8 cellular contexts compared by ENCODE assay signal in genomic region chr1:156500847-156501686, GRCh38. TPM values are rescaled to one million over a fixed set of nuclear protein-coding genes. Genes with fewer than 3 reads are reported as not detected.
DNase-seq lines count a peak whose midpoint lies in the region; ATAC-seq and TF ChIP-seq lines count a peak whose summit lies in the region.

No MANE protein-coding gene starts in this region.

- H3F3A ChIP-seq in SK-N-SH (replicated peaks; ENCODE audit: insufficient read depth): peaks cover 32% of the 10 kb centered on the region

- H3K9me3 Mint-ChIP-seq in activated naive CD4-positive, alpha-beta T cell treated with anti-CD3 and anti-CD28 coated beads, Interleukin-2, amount 50 U/mL, for 72 hours: peaks cover 0 to 6% of the 10 kb centered on the region in 2 donors
- no peaks in the 10 kb centered on the region for H3K9me3 Mint-ChIP-seq in osteocyte (ENCODE audit: unreplicated experiment)

- no peaks in the 10 kb centered on the region for H3K27me3 Mint-ChIP-seq in osteocyte (ENCODE audit: unreplicated experiment)

- H3K36me3 ChIP-seq in SK-N-SH (replicated peaks in 1 of 2; ENCODE audit: control insufficient read depth in 1 of 2, insufficient read depth in 2 of 2, low read length in 1 of 2) (no peaks in the 10 kb centered on the region), thymus (ENCODE audit: control insufficient read depth, insufficient read depth) (peaks cover 10% of the 10 kb centered on the region)

- TF ChIP-seq RAD21 in SK-N-SH (IDR thresholded peaks at IDR 0.05; ENCODE audit: low read length): peak; percentile 35

- peaks cover 53% of the 10 kb centered on the region for H3K79me2 ChIP-seq in SK-N-SH (ENCODE audit: insufficient read depth)

- H3K9me3 ChIP-seq in SK-N-SH (no peaks in the 10 kb centered on the region), thymus (ENCODE audit: control insufficient read depth) (peaks cover 2% of the 10 kb centered on the region)

- peaks cover 75% of the 10 kb centered on the region for H3K4me1 Mint-ChIP-seq in osteocyte (ENCODE audit: unreplicated experiment)

- peak overlapping the region; percentile 87 for H3K27ac Mint-ChIP-seq in activated naive CD4-positive, alpha-beta T cell treated with anti-CD3 and anti-CD28 coated beads, Interleukin-2, amount 50 U/mL, for 72 hours
- H3K27ac Mint-ChIP-seq in osteocyte (ENCODE audit: unreplicated experiment): peak overlapping the region; percentile 99

- POLR2A ChIA-PET in GM10248 (lab: Yijun Ruan, JAX) (interaction anchor here (0.5 to 4.4 kb wide), 13 partner anchors 9 to 284 kb away, joined by 3 to 59 read pairs (median 5); partner anchors contain the start of gene HDGF), SK-N-SH (lab: Yijun Ruan, JAX) (interaction anchor here (0.8 to 1.6 kb wide), 8 partner anchors 12 to 654 kb away, joined by 3 to 14 read pairs (median 3); no protein-coding TSS in a partner anchor)

- H3K27me3 ChIP-seq in SK-N-SH (ENCODE audit: insufficient read depth): no peaks in the 10 kb centered on the region
- no peaks in the 10 kb centered on the region for H3K27me3 ChIP-seq in thymus (ENCODE audit: control insufficient read depth, insufficient read depth)

- H3K27ac ChIP-seq in SK-N-SH (ENCODE audit: low read depth in 2 of 2, low read length in 1 of 2) (peak overlapping the region; percentile 98 to 100), thymus (ENCODE audit: low read depth) (peak overlapping the region; percentile 100)

- peak overlapping the region; percentile 63 for H2AFZ ChIP-seq in SK-N-SH (ENCODE audit: low read depth)

- H3K4me1 ChIP-seq in SK-N-SH (ENCODE audit: control insufficient read depth in 1 of 2, insufficient read depth in 2 of 2, low read depth in 1 of 2, low read length in 1 of 2) (peaks cover 58 to 76% of the 10 kb centered on the region in 2 experiments), thymus (ENCODE audit: control insufficient read depth, insufficient read depth, low read length) (peaks cover 66% of the 10 kb centered on the region)

- H3K4me3 ChIP-seq in SK-N-SH (ENCODE audit: low read depth in 2 of 2, low read length in 1 of 2) (peak overlapping the region; percentile 69 to 97), thymus (ENCODE audit: low read length) (peak overlapping the region; percentile 99)

- 0 out of 4 replicates have a peak, but pooled peaks of 1 of the 2 experiments have one; percentile 38 for TF ChIP-seq EP300 in SK-N-SH (IDR thresholded peaks at IDR 0.05; ENCODE audit: borderline replicate concordance in 1 of 2, low read depth in 1 of 2, low read length in 1 of 2)

- DNase-seq in GM10248 (ENCODE audit: extremely low spot score) (peak; percentile 94), NCI-H1092 (lab: John Stamatoyannopoulos, UW) (peak; percentile 91), SK-N-SH (peak; percentile 99), glomerular visceral epithelial cell (ENCODE audit: extremely low spot score) (peak; percentile 96), osteocyte (ENCODE audit: extremely low spot score, unreplicated experiment) (peak; percentile 99)
- DNase-seq in activated naive CD4-positive, alpha-beta T cell treated with anti-CD3 and anti-CD28 coated beads, Interleukin-2, amount 50 U/mL, for 72 hours (ENCODE audit: low spot score in 2 of 2): peak; percentile 91 to 94

- ATAC-seq in HG02610 (IDR thresholded peaks at IDR 0.05; ENCODE audit: unreplicated experiment): peak; percentile 49
- ATAC-seq in activated naive CD4-positive, alpha-beta T cell treated with anti-CD3 and anti-CD28 coated beads, Interleukin-2, amount 50 U/mL, for 72 hours: peak; percentile 77 to 80

- H4K20me1 ChIP-seq in SK-N-SH (ENCODE audit: insufficient read depth): peaks cover 36% of the 10 kb centered on the region

- H3K4me2 ChIP-seq in SK-N-SH: peak overlapping the region; percentile 94

- H3K9ac ChIP-seq in SK-N-SH: peak overlapping the region; percentile 99

- peaks cover 5 to 6% of the 10 kb centered on the region in 2 donors for H3K36me3 Mint-ChIP-seq in activated naive CD4-positive, alpha-beta T cell treated with anti-CD3 and anti-CD28 coated beads, Interleukin-2, amount 50 U/mL, for 72 hours
- H3K36me3 Mint-ChIP-seq in osteocyte (ENCODE audit: unreplicated experiment): no peaks in the 10 kb centered on the region

- CTCF ChIA-PET in GM10248 (lab: Yijun Ruan, JAX): interaction anchor here (0.8 to 17.2 kb wide), 29 partner anchors 9 to 225 kb away, joined by 3 to 373 read pairs (median 5); no protein-coding TSS in a partner anchor
- CTCF ChIA-PET in SK-N-SH (lab: Yijun Ruan, JAX): interaction anchor here (0.6 to 7.3 kb wide), 25 partner anchors 12 to 678 kb away, joined by 3 to 47 read pairs (median 5); no protein-coding TSS in a partner anchor

- under 1% methylated on average over 36 of the region's 59 CpGs for WGBS in SK-N-SH (ENCODE audit: low lambda C conversion rate)
- under 1% methylated on average over 59 of the region's 59 CpGs for WGBS in thymus

- no peaks in the 10 kb centered on the region for H3K9me2 ChIP-seq in SK-N-SH

- TF ChIP-seq CTCF in GM10248 (IDR thresholded peaks at IDR 0.05; ENCODE audit: control extremely low read depth, extremely low read depth, low read depth, missing control alignments): peak; percentile 77
- TF ChIP-seq CTCF in SK-N-SH (IDR thresholded peaks at IDR 0.05): peak; percentile 59
- TF ChIP-seq CTCF in osteocyte (IDR thresholded peaks at IDR 0.05): peak; percentile 55

- H3K4me3 Mint-ChIP-seq in osteocyte (ENCODE audit: unreplicated experiment): peak overlapping the region; percentile 86

TF ChIP-seq in SK-N-SH, 30 proteins besides CTCF, POLR2A, EP300 and RAD21 (continues in another document):
- TF ChIP-seq ELF1 (IDR thresholded peaks at IDR 0.05) (peak; percentile 22; the same call in 1 of the 2 replicates), SMC3 (IDR thresholded peaks at IDR 0.05; ENCODE audit: low read depth, low read length) (peak; percentile 29; the same call in 1 of the 2 replicates), USF2 (IDR thresholded peaks at IDR 0.05; ENCODE audit: borderline replicate concordance, low read depth, low read length) (no peak), RXRA (IDR thresholded peaks at IDR 0.05; ENCODE audit: borderline replicate concordance, low read depth) (peak; percentile 50; the same call in 1 of the 2 replicates), FOSL2 (IDR thresholded peaks at IDR 0.05; ENCODE audit: borderline replicate concordance, low read depth) (peak; percentile 45; the same call in 1 of the 2 replicates), CHD2 (IDR thresholded peaks at IDR 0.05; ENCODE audit: low read length, partially characterized antibody) (peak; percentile 95), PBX3 (IDR thresholded peaks at IDR 0.05) (peak; percentile 97), REST (IDR thresholded peaks at IDR 0.05; ENCODE audit: low read depth, low read length) (no peak; the same call in 1 of the 2 replicates), TCF12 (IDR thresholded peaks at IDR 0.05) (no peak), RFX5 (IDR thresholded peaks at IDR 0.05; ENCODE audit: low read length) (no peak), MEF2A (IDR thresholded peaks at IDR 0.05; ENCODE audit: borderline replicate concordance, low read depth) (peak; percentile 18; the same call in 1 of the 2 replicates), NRF1 (IDR thresholded peaks at IDR 0.05; ENCODE audit: low read depth, low read length) (no peak), POLR2AphosphoS5 (IDR thresholded peaks at IDR 0.05; ENCODE audit: low read depth, low read length) (peak; percentile 73)

RNA-seq across cellular contexts. Expression of gene MEF2D, which starts 0.5 kb away (rescaled TPM):
- polyA plus RNA-seq in SK-N-SH (2012; rRNA removed): 14.3 and 16.0 TPM in 2 replicates
- 10.5 and 12.4 TPM in 2 replicates for polyA plus RNA-seq in SK-N-SH (2012; cell fraction: cytosol; rRNA removed)
- polyA plus RNA-seq in SK-N-SH (2012; cell fraction: nucleus; rRNA removed): 38.6 and 41.0 TPM in 2 replicates
- total RNA-seq in activated naive CD4-positive, alpha-beta T cell treated with anti-CD3 and anti-CD28 coated beads, Interleukin-2, amount 50 U/mL, for 72 hours: 10 to 100 TPM; 31.7 to 62.5 TPM
- total RNA-seq in osteocyte: 33.8 and 45.8 TPM in 2 replicates
- 26.3 TPM for polyA plus RNA-seq in thymus

Comparison
In these comparisons a context has a peak if more than half of its experiments do, and no peak if none do; other contexts are left out.
1. Peak in every context shown above with its lines: DNase-seq, ATAC-seq, H3K4me3 ChIP-seq and H3K27ac ChIP-seq.